1 cellular context compared by ENCODE assay signal in genomic region chr1:222643937-222644648, GRCh38.
TF ChIP-seq lines count a peak whose summit lies in the region.

No MANE protein-coding gene starts in this region.

TF ChIP-seq in K562, 482 proteins besides CTCF, POLR2A, EP300 and RAD21 (continued from another document and continues in another):
- TF ChIP-seq ZBTB40 (IDR thresholded peaks at IDR 0.05) (peak; percentile 85), ZBTB40 (CRISPR knock-in tag; IDR thresholded peaks at IDR 0.05) (no peak), E2F5 (CRISPR knock-in tag; IDR thresholded peaks at IDR 0.05) (no peak), BRD4 (IDR thresholded peaks at IDR 0.05) (peak; percentile 84; the same call in 1 of the 2 replicates), PPARD (CRISPR knock-in tag; IDR thresholded peaks at IDR 0.05) (no peak), BCLAF1 (IDR thresholded peaks at IDR 0.05; ENCODE audit: borderline replicate concordance in 1 of 2, control insufficient read depth in 1 of 2, low read depth in 2 of 2, low read length in 1 of 2) (peak in 1 of 2 experiments; percentile 88; a peak in 2 of 4 replicates), ZNF639 (CRISPR knock-in tag; conservative IDR thresholded peaks at IDR 0.05 in 1 of 2, IDR thresholded peaks at IDR 0.05 in 1 of 2) (no peak; a peak in 1 of 4 replicates), POLR2B (IDR thresholded peaks at IDR 0.05; ENCODE audit: low read depth, partially characterized antibody) (peak; percentile 93), ZNF780A (CRISPR knock-in tag; IDR thresholded peaks at IDR 0.05) (no peak), SLC30A9 (CRISPR knock-in tag; IDR thresholded peaks at IDR 0.05) (no peak), JUNB (CRISPR knock-in tag; conservative IDR thresholded peaks at IDR 0.05) (no peak), FOS (IDR thresholded peaks at IDR 0.05; ENCODE audit: extremely low read depth, insufficient read length) (no peak), SIN3B (IDR thresholded peaks at IDR 0.05; ENCODE audit: low read depth) (peak; percentile 92), HDAC6 (IDR thresholded peaks at IDR 0.05; ENCODE audit: low read depth, low read length) (no peak), ZNF174 (CRISPR knock-in tag; IDR thresholded peaks at IDR 0.05) (no peak), ZNF311 (CRISPR knock-in tag; IDR thresholded peaks at IDR 0.05) (no peak), THRAP3 (IDR thresholded peaks at IDR 0.05; ENCODE audit: borderline replicate concordance) (peak; percentile 62; the same call in 1 of the 2 replicates), SNAPC5 (CRISPR knock-in tag; IDR thresholded peaks at IDR 0.05) (no peak), KDM1A (IDR thresholded peaks at IDR 0.05) (no peak; a peak in 1 of 4 replicates), THAP7 (CRISPR knock-in tag; IDR thresholded peaks at IDR 0.05) (no peak), RBM17 (IDR thresholded peaks at IDR 0.05; ENCODE audit: borderline replicate concordance, low read depth, low read length) (no peak), ZFP30 (CRISPR knock-in tag; IDR thresholded peaks at IDR 0.05; ENCODE audit: borderline replicate concordance) (no peak), KDM4B (IDR thresholded peaks at IDR 0.05; ENCODE audit: borderline replicate concordance in 2 of 2, low read depth in 1 of 2) (0 out of 4 replicates have a peak, but pooled peaks of 1 of the 2 experiments have one; percentile 74), HINFP (tag; conservative IDR thresholded peaks at IDR 0.05; ENCODE audit: low read depth) (no peak), HNRNPK (IDR thresholded peaks at IDR 0.05; ENCODE audit: low read depth, low read length, poor library complexity, severe bottlenecking) (no peak), KAT7 (CRISPR knock-in tag; IDR thresholded peaks at IDR 0.05; ENCODE audit: borderline replicate concordance) (peak; percentile 82; the same call in 1 of the 2 replicates), ZHX1 (conservative IDR thresholded peaks at IDR 0.05; ENCODE audit: low read length) (0 out of 2 replicates have a peak, but pooled peaks have one; percentile 13), ZNF354B (CRISPR knock-in tag; IDR thresholded peaks at IDR 0.05) (no peak), ATF7 (IDR thresholded peaks at IDR 0.05) (peak; percentile 99), CHD1 (IDR thresholded peaks at IDR 0.05; ENCODE audit: low read length) (no peak), E2F3 (CRISPR knock-in tag; IDR thresholded peaks at IDR 0.05) (no peak), ARID3B (CRISPR knock-in tag; IDR thresholded peaks at IDR 0.05; ENCODE audit: borderline replicate concordance) (no peak), CEBPG (CRISPR knock-in tag; IDR thresholded peaks at IDR 0.05) (no peak), CEBPG (tag; conservative IDR thresholded peaks at IDR 0.05 in 1 of 2, IDR thresholded peaks at IDR 0.05 in 1 of 2) (no peak), FOXP1 (CRISPR knock-in tag; IDR thresholded peaks at IDR 0.05) (no peak; the same call in 1 of the 2 replicates), ETV6 (IDR thresholded peaks at IDR 0.05; ENCODE audit: borderline replicate concordance in 1 of 2, low read depth in 2 of 2, low read length in 1 of 2) (peak; percentile 83 to 93; a peak in 3 of 4 replicates), ETV6 (CRISPR knock-in tag; IDR thresholded peaks at IDR 0.05; ENCODE audit: borderline replicate concordance) (no peak), SMAD2 (IDR thresholded peaks at IDR 0.05; ENCODE audit: low read depth, low read length) (no peak)
